Comparison of ENCODE assay signal across 10 cellular contexts in the genomic region with DNA sequence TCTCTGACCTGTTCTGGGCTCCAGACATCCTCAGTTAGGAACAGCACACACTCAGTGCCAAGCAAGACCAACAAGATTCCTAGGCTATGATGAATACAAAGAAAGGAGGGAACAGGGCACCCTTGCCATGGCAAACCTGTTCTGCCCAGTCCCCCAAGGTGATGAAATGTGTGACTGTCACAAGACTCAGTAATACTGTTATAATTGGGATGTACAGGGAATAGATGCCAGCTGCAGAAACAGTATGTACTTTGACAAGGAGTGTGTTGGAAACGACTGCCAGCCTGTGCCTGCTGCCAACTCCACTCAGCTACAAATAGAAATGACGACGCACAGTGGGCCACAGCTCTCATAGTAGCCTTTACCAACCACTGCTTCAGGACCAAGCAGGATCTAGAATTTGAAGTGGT.
DNase-seq lines count a peak whose midpoint lies in the region; ATAC-seq and TF ChIP-seq lines count a peak whose summit lies in the region.
"Had no signal": no experiment of that assay in that cellular context is flagged by ENCODE, and none has a peak within 500 bp of the region (broad histone marks: within the 10 kb centered on the region; RNA-seq: fewer than 3 reads in every experiment).

No MANE protein-coding gene starts in this region.

- H3K4me1 ChIP-seq in tibial artery: peaks cover 0 to 41% (median 24%) of the 10 kb centered on the region in 4 donors
- H3K4me1 ChIP-seq in uterus: no peaks in the 10 kb centered on the region
- H3K4me1 ChIP-seq: pancreas, transverse colon had no signal

- 36 to 50% methylated on average over 3 of the region's 3 CpGs for WGBS in lower leg skin, 2 donors

- TF ChIP-seq POLR2A in lower leg skin (IDR thresholded peaks at IDR 0.05) (no peak), uterus (IDR thresholded peaks at IDR 0.05) (no peak)

- H3K27ac ChIP-seq in cingulate gyrus (ENCODE audit: low read depth, low read length) (peak overlapping the region; percentile 48), tibial artery (peak overlapping the region; percentile 58 to 69), uterus (no peak overlapping the region)
- H3K27ac ChIP-seq: pancreas, transverse colon had no signal

- intact Hi-C loops in lower leg skin (cut with DNase I; ENCODE audit: low total_unique reads): no loop called here
- intact Hi-C loops in tibial artery (cut with DNase I; ENCODE audit: low total_unique reads): no loop called here
- intact Hi-C loops in uterus (cut with DNase I; ENCODE audit: low total_unique reads): no loop called here

- H3K36me3 ChIP-seq in tibial artery (no peaks in the 10 kb centered on the region), uterus (no peaks in the 10 kb centered on the region)
- H3K36me3 ChIP-seq: pancreas, transverse colon had no signal

- DNase-seq in NCI-H69 (lab: John Stamatoyannopoulos, UW) (peak; percentile 31), lower leg skin (ENCODE audit: low spot score in 2 of 2) (peak; percentile 75 to 85), tibial artery (peak; percentile 76 to 92), NCI-H526 (lab: John Stamatoyannopoulos, UW) (no peak), uterus (no peak)
- DNase-seq: islet precursor cell, pancreas, transverse colon had no signal

- H3K4me3 ChIP-seq in lower leg skin (ENCODE audit: low read depth, poor library complexity, severe bottlenecking) (no peak overlapping the region), tibial artery (no peak overlapping the region), uterus (no peak overlapping the region)
- H3K4me3 ChIP-seq: pancreas, transverse colon had no signal

- H3K27me3 ChIP-seq in tibial artery (no peaks in the 10 kb centered on the region), uterus (no peaks in the 10 kb centered on the region)
- H3K27me3 ChIP-seq: pancreas, transverse colon had no signal

- TF ChIP-seq CTCF in lower leg skin (IDR thresholded peaks at IDR 0.05) (no peak), tibial artery (IDR thresholded peaks at IDR 0.05) (no peak), uterus (IDR thresholded peaks at IDR 0.05) (no peak)

- no peak for ATAC-seq in HG03432 (IDR thresholded peaks at IDR 0.05; ENCODE audit: unreplicated experiment)

- no peaks in the 10 kb centered on the region for H3K9me3 ChIP-seq in tibial artery
- H3K9me3 ChIP-seq in uterus: no peaks in the 10 kb centered on the region
- H3K9me3 ChIP-seq: pancreas, transverse colon had no signal

Comparison
In these comparisons a context has a peak if more than half of its experiments do, and no peak if none do; other contexts are left out.
1. DNase-seq: peak in NCI-H69 (single experiment), lower leg skin (2 of 2) and tibial artery (2 of 2); none in NCI-H526 (0 of 2) and uterus (0 of 2).
2. H3K27ac ChIP-seq: peak in cingulate gyrus (single experiment) and tibial artery (2 of 2); none in uterus (0 of 2).